ENCODE assay signal across 27 cellular contexts in genomic region chr10:90007226-90007625, GRCh38.
A peak's percentile ranks its signal among the peaks of the same experiment; 100 is the strongest.
DNase-seq lines count a peak whose midpoint lies in the region; ATAC-seq and TF ChIP-seq lines count a peak whose summit lies in the region.
"Had no signal": no experiment of that assay in that cellular context is flagged by ENCODE, and none has a peak within 500 bp of the region (broad histone marks: within the 10 kb centered on the region; RNA-seq: fewer than 3 reads in every experiment).

No MANE protein-coding gene starts in this region.

- H3K4me1 ChIP-seq in mammary epithelial cell (ENCODE audit: insufficient read depth, low read length) (peaks cover 18% of the 10 kb centered on the region), mesendoderm (ENCODE audit: control insufficient read depth, low read depth, low read length) (no peaks in the 10 kb centered on the region), Karpas-422 (ENCODE audit: low read length) (no peaks in the 10 kb centered on the region), OCI-LY7 (ENCODE audit: insufficient read depth, low read length, poor library complexity, severe bottlenecking) (no peaks in the 10 kb centered on the region)
- H3K4me1 ChIP-seq: BE2C, esophagus squamous epithelium, Peyer's patch, right atrium auricular region, transverse colon had no signal

- no peak overlapping the region for H2AK5ac ChIP-seq in mesendoderm (ENCODE audit: low read length)

- H3K56ac ChIP-seq in mesendoderm (ENCODE audit: low read length) = no peak overlapping the region

- H4K20me1 ChIP-seq in mammary epithelial cell (ENCODE audit: insufficient read depth, low read length) (no peaks in the 10 kb centered on the region), Karpas-422 (ENCODE audit: insufficient read depth, low read depth, low read length) (no peaks in the 10 kb centered on the region), OCI-LY7 (ENCODE audit: insufficient read depth, low read length) (no peaks in the 10 kb centered on the region)

- no peaks in the 10 kb centered on the region for H3K27me3 ChIP-seq in mammary epithelial cell (ENCODE audit: insufficient read depth, low read length)
- H3K27me3 ChIP-seq in mesendoderm (ENCODE audit: insufficient read depth, low read length, poor library complexity) = no peaks in the 10 kb centered on the region
- H3K27me3 ChIP-seq in Karpas-422 (ENCODE audit: low read length) = no peaks in the 10 kb centered on the region
- H3K27me3 ChIP-seq: BE2C, esophagus squamous epithelium, MG63, Peyer's patch, right atrium auricular region, transverse colon had no signal

- no peaks in the 10 kb centered on the region for H3K9me2 ChIP-seq in Karpas-422 (replicated peaks; ENCODE audit: insufficient read depth, low read length)
- H3K9me2 ChIP-seq in OCI-LY7 (ENCODE audit: insufficient read depth, low read length) = no peaks in the 10 kb centered on the region

- peak; percentile 62 to 89 for TF ChIP-seq CTCF in mammary epithelial cell (conservative IDR thresholded peaks at IDR 0.05 in 1 of 2, IDR thresholded peaks at IDR 0.05 in 1 of 2; ENCODE audit: extremely low read depth in 1 of 2, insufficient read depth in 1 of 2, low read depth in 1 of 2, low read length in 2 of 2)
- TF ChIP-seq CTCF in OCI-LY7 (conservative IDR thresholded peaks at IDR 0.05; ENCODE audit: low read length) = no peak

- no peak overlapping the region for H3K23ac ChIP-seq in mesendoderm (ENCODE audit: low read length)

- no peak overlapping the region for H4K8ac ChIP-seq in mesendoderm (ENCODE audit: low read depth, low read length)

- H2BK5ac ChIP-seq in mesendoderm (ENCODE audit: low read length) = no peak overlapping the region

- no peak for ATAC-seq in GM21390 (IDR thresholded peaks at IDR 0.05; ENCODE audit: unreplicated experiment)
- ATAC-seq: activated CD8-positive, alpha-beta T cell treated with anti-CD3 and anti-CD28 coated beads for 36 hours; left colon; naive thymus-derived CD4-positive, alpha-beta T cell; SK-N-SH treated with all-trans-retinoic acid at 6 μM for 48 hours had no signal

- POLR2A ChIA-PET in OCI-LY7 (lab: Charles Lee) = no interaction called here

- H3K36me3 ChIP-seq in mammary epithelial cell (ENCODE audit: insufficient read depth, low read length) (no peaks in the 10 kb centered on the region), mesendoderm (ENCODE audit: control insufficient read depth, insufficient read depth, low read length) (no peaks in the 10 kb centered on the region), Karpas-422 (ENCODE audit: insufficient read depth, low read length) (no peaks in the 10 kb centered on the region), OCI-LY7 (ENCODE audit: insufficient read depth, low read length) (no peaks in the 10 kb centered on the region)
- H3K36me3 ChIP-seq: BE2C, esophagus squamous epithelium, MG63, Peyer's patch, right atrium auricular region, transverse colon had no signal

- H2AFZ ChIP-seq in mammary epithelial cell (ENCODE audit: low read depth, low read length) (no peak overlapping the region), Karpas-422 (ENCODE audit: low read length) (no peak overlapping the region), OCI-LY7 (ENCODE audit: low read length) (no peak overlapping the region)

- no peak overlapping the region for H3K9ac ChIP-seq in mammary epithelial cell (ENCODE audit: insufficient read depth, low read length)
- H3K9ac ChIP-seq in mesendoderm (ENCODE audit: low read length) = no peak overlapping the region
- no peak overlapping the region for H3K9ac ChIP-seq in Karpas-422 (ENCODE audit: low read length)

- 0% methylated on average over 1 of the region's 1 CpG for WGBS in mammary epithelial cell (ENCODE audit: low coverage, missing lambda C conversion rate)
- no CpG with 5 or more reads among the region's 1 CpG for WGBS in mesendoderm (ENCODE audit: extremely low coverage, insufficient coverage, low lambda C conversion rate)

- DNase-seq in EH (ENCODE audit: low read depth) (peak; percentile 39), M059J (ENCODE audit: low read depth) (peak; percentile 94), mammary epithelial cell (peak; percentile 98), mesendoderm (peak; percentile 17), Karpas-422 (no peak), OCI-LY7 (ENCODE audit: low spot score) (no peak), NCI-H345 (lab: John Stamatoyannopoulos, UW) (no peak)
- DNase-seq: activated CD4-positive, CD25-positive, alpha-beta regulatory T cell; activated CD8-positive, alpha-beta T cell treated with anti-CD3 and anti-CD28 coated beads for 36 hours; activated T-cell treated with anti-CD3 and anti-CD28 coated beads, Interleukin-2, amount 50 U/mL, for 24 hours; BE2C; DMS79; effector CD4-positive, alpha-beta T cell; esophagus squamous epithelium; left colon; MG63; naive thymus-derived CD4-positive, alpha-beta T cell; NCI-H1417 treated with DMSO at 0.1 percent for 48 hours; NCI-H2107; NCI-H510A; Peyer's patch; stimulated activated CD4-positive, alpha-beta T cell treated with anti-CD3 and anti-CD28 coated beads, Interleukin-12 subunit alpha, Interleukin-12 subunit beta, amount 100 ng/mL, for 4 hours; T-helper 9 cell; transverse colon had no signal

- CTCF ChIA-PET in mammary epithelial cell (lab: Charles Lee; ENCODE audit: low non-redundant PET) (no interaction called here), OCI-LY7 (lab: Charles Lee; ENCODE audit: unreplicated experiment) (no interaction called here)

- H3K79me2 ChIP-seq in mammary epithelial cell (ENCODE audit: insufficient read depth, low read length) (no peaks in the 10 kb centered on the region), mesendoderm (ENCODE audit: control insufficient read depth, insufficient read depth, low read length) (no peaks in the 10 kb centered on the region), Karpas-422 (ENCODE audit: low read length) (no peaks in the 10 kb centered on the region), OCI-LY7 (ENCODE audit: insufficient read depth, low read depth, low read length) (no peaks in the 10 kb centered on the region)

- intact Hi-C loops in mammary epithelial cell (cut with micrococcal nuclease) (loop anchor here (1.0 to 5.0 kb wide), 10 partner anchors 44 to 855 kb away; no protein-coding TSS in a partner anchor), OCI-LY7 (cut with micrococcal nuclease; ENCODE audit: unreplicated experiment) (no loop called here)

- no peak overlapping the region for H3K18ac ChIP-seq in mesendoderm (ENCODE audit: low read length)

- in situ Hi-C loops in mammary epithelial cell (cut with MboI; ENCODE audit: low sequenced_read_pairs in 2 of 2) = loop anchor here in 1 of 2 donors (25.0 kb wide), 1 partner anchor 130 kb away; no protein-coding TSS in a partner anchor

- H3K27ac ChIP-seq in mammary epithelial cell (ENCODE audit: insufficient read depth, low read depth, low read length) (peak overlapping the region; percentile 92), mesendoderm (ENCODE audit: low read depth, low read length) (no peak overlapping the region), Karpas-422 (ENCODE audit: low read length) (no peak overlapping the region), OCI-LY7 (ENCODE audit: low read depth, low read length, poor library complexity, severe bottlenecking) (no peak overlapping the region)
- H3K27ac ChIP-seq: esophagus squamous epithelium, Peyer's patch, right atrium auricular region, transverse colon had no signal

- H4K5ac ChIP-seq in mesendoderm (ENCODE audit: low read length) = no peak overlapping the region

- peak overlapping the region; percentile 43 for H3K4me2 ChIP-seq in mammary epithelial cell (ENCODE audit: insufficient read depth, low read depth, low read length)
- no peak overlapping the region for H3K4me2 ChIP-seq in mesendoderm (ENCODE audit: low read length)
- H3K4me2 ChIP-seq in Karpas-422 (ENCODE audit: low read depth, low read length, poor library complexity, severe bottlenecking) = no peak overlapping the region
- H3K4me2 ChIP-seq in OCI-LY7 (ENCODE audit: low read length) = no peak overlapping the region

- dilution Hi-C loops in mammary epithelial cell (cut with HindIII; ENCODE audit: low sequenced_read_pairs) = no loop called here

- H3K9me3 ChIP-seq in mammary epithelial cell (replicated peaks; ENCODE audit: insufficient read depth, low read length) (peaks cover 3% of the 10 kb centered on the region), Karpas-422 (ENCODE audit: low read length) (no peaks in the 10 kb centered on the region), OCI-LY7 (ENCODE audit: low read length) (no peaks in the 10 kb centered on the region)
- H3K9me3 ChIP-seq: BE2C, MG63, Peyer's patch, transverse colon had no signal

- H2BK15ac ChIP-seq in mesendoderm (replicated peaks; ENCODE audit: low read depth) = no peak overlapping the region

- no peak overlapping the region for H3K4ac ChIP-seq in mesendoderm (ENCODE audit: low read depth, low read length)

- no peak overlapping the region for H2BK120ac ChIP-seq in mesendoderm (ENCODE audit: low read depth, low read length)

- BruUV-seq in mammary epithelial cell (replicated peaks; lab: Mats Ljungman, UMichigan) (no TSS peak), OCI-LY7 (replicated peaks; lab: Mats Ljungman, UMichigan) (no TSS peak)

- H3K4me3 ChIP-seq in mammary epithelial cell (replicated peaks in 1 of 3; ENCODE audit: insufficient read depth in 1 of 3, low read depth in 2 of 3, low read length in 3 of 3) (no peak overlapping the region), mesendoderm (ENCODE audit: low read length) (no peak overlapping the region), Karpas-422 (ENCODE audit: low read length) (no peak overlapping the region), OCI-LY7 (ENCODE audit: low read depth, low read length, poor library complexity, severe bottlenecking) (no peak overlapping the region)
- H3K4me3 ChIP-seq: esophagus squamous epithelium, MG63, Peyer's patch, right atrium auricular region, transverse colon had no signal

- H3K79me1 ChIP-seq in mesendoderm (ENCODE audit: low read length) = no peaks in the 10 kb centered on the region

Comparison
In these comparisons a context has a peak if more than half of its experiments do, and no peak if none do; other contexts are left out.
1. DNase-seq: peak in EH (single experiment), M059J (single experiment), mammary epithelial cell (single experiment) and mesendoderm (single experiment); none in Karpas-422 (single experiment), OCI-LY7 (single experiment) and NCI-H345 (single experiment).